1 cellular context compared by ENCODE assay signal in the genomic region with DNA sequence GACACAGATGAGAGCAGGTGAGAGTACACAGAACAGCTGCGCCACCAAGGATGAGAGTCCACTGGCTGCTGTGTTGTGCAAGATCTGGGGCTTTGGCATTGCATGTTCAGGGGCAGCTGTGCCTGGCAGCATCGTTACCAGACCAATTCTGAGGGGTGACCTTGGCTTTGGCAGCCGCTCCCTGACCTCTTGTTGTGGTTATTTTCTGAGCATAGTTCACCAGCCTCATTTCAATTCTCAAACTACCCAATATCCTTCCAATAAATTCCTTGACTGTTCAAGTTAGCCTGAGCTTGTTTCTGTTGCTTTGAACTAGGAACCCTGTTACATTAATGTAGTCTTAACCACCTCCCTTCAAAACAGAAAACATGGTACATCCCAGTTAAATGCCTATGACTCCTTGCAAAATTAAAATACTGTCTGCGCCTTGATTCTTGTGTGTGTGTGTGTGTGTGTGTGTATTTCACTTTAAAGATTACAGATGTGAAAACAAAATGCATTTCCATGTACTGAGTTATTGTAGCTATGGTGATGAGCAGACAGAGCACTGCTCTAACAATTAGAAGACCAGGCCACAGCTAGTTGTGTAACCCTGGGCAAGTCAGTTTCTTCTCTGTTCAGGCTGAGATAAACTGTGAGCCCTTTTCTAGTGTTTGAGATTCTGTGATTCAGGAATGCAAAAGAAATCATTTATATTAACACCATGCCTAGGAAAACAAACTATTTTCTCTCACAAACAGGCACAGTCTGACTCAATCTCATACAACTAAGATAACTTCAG.
A peak's percentile ranks its signal among the peaks of the same experiment; 100 is the strongest.
TF ChIP-seq lines count a peak whose summit lies in the region.

No MANE protein-coding gene starts in this region.

TF ChIP-seq in HepG2, 621 proteins besides CTCF, POLR2A, EP300 and RAD21 (continued from another document):
- TF ChIP-seq, protein P1, sequence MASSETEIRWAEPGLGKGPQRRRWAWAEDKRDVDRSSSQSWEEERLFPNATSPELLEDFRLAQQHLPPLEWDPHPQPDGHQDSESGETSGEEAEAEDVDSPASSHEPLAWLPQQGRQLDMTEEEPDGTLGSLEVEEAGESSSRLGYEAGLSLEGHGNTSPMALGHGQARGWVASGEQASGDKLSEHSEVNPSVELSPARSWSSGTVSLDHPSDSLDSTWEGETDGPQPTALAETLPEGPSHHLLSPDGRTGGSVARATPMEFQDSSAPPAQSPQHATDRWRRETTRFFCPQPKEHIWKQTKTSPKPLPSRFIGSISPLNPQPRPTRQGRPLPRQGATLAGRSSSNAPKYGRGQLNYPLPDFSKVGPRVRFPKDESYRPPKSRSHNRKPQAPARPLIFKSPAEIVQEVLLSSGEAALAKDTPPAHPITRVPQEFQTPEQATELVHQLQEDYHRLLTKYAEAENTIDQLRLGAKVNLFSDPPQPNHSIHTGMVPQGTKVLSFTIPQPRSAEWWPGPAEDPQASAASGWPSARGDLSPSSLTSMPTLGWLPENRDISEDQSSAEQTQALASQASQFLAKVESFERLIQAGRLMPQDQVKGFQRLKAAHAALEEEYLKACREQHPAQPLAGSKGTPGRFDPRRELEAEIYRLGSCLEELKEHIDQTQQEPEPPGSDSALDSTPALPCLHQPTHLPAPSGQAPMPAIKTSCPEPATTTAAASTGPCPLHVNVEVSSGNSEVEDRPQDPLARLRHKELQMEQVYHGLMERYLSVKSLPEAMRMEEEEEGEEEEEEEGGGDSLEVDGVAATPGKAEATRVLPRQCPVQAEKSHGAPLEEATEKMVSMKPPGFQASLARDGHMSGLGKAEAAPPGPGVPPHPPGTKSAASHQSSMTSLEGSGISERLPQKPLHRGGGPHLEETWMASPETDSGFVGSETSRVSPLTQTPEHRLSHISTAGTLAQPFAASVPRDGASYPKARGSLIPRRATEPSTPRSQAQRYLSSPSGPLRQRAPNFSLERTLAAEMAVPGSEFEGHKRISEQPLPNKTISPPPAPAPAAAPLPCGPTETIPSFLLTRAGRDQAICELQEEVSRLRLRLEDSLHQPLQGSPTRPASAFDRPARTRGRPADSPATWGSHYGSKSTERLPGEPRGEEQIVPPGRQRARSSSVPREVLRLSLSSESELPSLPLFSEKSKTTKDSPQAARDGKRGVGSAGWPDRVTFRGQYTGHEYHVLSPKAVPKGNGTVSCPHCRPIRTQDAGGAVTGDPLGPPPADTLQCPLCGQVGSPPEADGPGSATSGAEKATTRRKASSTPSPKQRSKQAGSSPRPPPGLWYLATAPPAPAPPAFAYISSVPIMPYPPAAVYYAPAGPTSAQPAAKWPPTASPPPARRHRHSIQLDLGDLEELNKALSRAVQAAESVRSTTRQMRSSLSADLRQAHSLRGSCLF (CRISPR knock-in tag; IDR thresholded peaks at IDR 0.05; ENCODE audit: borderline replicate concordance), result no peak
- TF ChIP-seq CEBPB (IDR thresholded peaks at IDR 0.05; ENCODE audit: borderline replicate concordance, low read depth, low read length) (peak; percentile 93), BHLHE40 (IDR thresholded peaks at IDR 0.05; ENCODE audit: low read length) (peak; percentile 52; the same call in 1 of the 2 replicates), HNF4G (IDR thresholded peaks at IDR 0.05; ENCODE audit: borderline replicate concordance, low read depth, low read length) (0 out of 2 replicates have a peak, but pooled peaks have one; percentile 28), HNF4G (CRISPR knock-in tag; IDR thresholded peaks at IDR 0.05; ENCODE audit: borderline replicate concordance, low read depth) (no peak), ZSCAN21 (CRISPR knock-in tag; IDR thresholded peaks at IDR 0.05; ENCODE audit: borderline replicate concordance) (no peak), BRCA1 (CRISPR knock-in tag; IDR thresholded peaks at IDR 0.05) (no peak), CEBPG (CRISPR knock-in tag; IDR thresholded peaks at IDR 0.05) (peak; percentile 50; the same call in 1 of the 2 replicates), YY1 (IDR thresholded peaks at IDR 0.05; ENCODE audit: insufficient read depth, insufficient replicate concordance, low read depth, low read length) (no peak), NFATC3 (CRISPR knock-in tag; IDR thresholded peaks at IDR 0.05) (no peak), HNF4A (CRISPR knock-in tag; IDR thresholded peaks at IDR 0.05) (peak; percentile 71), SRF (IDR thresholded peaks at IDR 0.05; ENCODE audit: low read depth, low read length) (no peak), STAT5B (CRISPR knock-in tag; IDR thresholded peaks at IDR 0.05) (no peak), FOXK2 (IDR thresholded peaks at IDR 0.05) (peak; percentile 43; the same call in 1 of the 2 replicates), NFE2L1 (CRISPR knock-in tag; IDR thresholded peaks at IDR 0.05; ENCODE audit: borderline replicate concordance) (no peak), ZFP37 (CRISPR knock-in tag; IDR thresholded peaks at IDR 0.05; ENCODE audit: borderline replicate concordance) (no peak), ZNF343 (CRISPR knock-in tag; IDR thresholded peaks at IDR 0.05) (no peak), PTBP1 (IDR thresholded peaks at IDR 0.05; ENCODE audit: low read depth, low read length, poor library complexity, severe bottlenecking) (no peak), SKI (IDR thresholded peaks at IDR 0.05; ENCODE audit: partially characterized antibody) (peak; percentile 57)
- TF ChIP-seq, protein P2, sequence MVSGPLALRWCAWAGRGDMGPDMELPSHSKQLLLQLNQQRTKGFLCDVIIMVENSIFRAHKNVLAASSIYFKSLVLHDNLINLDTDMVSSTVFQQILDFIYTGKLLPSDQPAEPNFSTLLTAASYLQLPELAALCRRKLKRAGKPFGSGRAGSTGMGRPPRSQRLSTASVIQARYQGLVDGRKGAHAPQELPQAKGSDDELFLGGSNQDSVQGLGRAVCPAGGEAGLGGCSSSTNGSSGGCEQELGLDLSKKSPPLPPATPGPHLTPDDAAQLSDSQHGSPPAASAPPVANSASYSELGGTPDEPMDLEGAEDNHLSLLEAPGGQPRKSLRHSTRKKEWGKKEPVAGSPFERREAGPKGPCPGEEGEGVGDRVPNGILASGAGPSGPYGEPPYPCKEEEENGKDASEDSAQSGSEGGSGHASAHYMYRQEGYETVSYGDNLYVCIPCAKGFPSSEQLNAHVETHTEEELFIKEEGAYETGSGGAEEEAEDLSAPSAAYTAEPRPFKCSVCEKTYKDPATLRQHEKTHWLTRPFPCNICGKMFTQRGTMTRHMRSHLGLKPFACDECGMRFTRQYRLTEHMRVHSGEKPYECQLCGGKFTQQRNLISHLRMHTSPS (CRISPR knock-in tag; IDR thresholded peaks at IDR 0.05; ENCODE audit: low read depth), result peak; percentile 60; the same call in 1 of the 2 replicates
- TF ChIP-seq, protein P3, sequence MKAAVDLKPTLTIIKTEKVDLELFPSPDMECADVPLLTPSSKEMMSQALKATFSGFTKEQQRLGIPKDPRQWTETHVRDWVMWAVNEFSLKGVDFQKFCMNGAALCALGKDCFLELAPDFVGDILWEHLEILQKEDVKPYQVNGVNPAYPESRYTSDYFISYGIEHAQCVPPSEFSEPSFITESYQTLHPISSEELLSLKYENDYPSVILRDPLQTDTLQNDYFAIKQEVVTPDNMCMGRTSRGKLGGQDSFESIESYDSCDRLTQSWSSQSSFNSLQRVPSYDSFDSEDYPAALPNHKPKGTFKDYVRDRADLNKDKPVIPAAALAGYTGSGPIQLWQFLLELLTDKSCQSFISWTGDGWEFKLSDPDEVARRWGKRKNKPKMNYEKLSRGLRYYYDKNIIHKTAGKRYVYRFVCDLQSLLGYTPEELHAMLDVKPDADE (CRISPR knock-in tag; IDR thresholded peaks at IDR 0.05), result no peak
- TF ChIP-seq, protein P4, sequence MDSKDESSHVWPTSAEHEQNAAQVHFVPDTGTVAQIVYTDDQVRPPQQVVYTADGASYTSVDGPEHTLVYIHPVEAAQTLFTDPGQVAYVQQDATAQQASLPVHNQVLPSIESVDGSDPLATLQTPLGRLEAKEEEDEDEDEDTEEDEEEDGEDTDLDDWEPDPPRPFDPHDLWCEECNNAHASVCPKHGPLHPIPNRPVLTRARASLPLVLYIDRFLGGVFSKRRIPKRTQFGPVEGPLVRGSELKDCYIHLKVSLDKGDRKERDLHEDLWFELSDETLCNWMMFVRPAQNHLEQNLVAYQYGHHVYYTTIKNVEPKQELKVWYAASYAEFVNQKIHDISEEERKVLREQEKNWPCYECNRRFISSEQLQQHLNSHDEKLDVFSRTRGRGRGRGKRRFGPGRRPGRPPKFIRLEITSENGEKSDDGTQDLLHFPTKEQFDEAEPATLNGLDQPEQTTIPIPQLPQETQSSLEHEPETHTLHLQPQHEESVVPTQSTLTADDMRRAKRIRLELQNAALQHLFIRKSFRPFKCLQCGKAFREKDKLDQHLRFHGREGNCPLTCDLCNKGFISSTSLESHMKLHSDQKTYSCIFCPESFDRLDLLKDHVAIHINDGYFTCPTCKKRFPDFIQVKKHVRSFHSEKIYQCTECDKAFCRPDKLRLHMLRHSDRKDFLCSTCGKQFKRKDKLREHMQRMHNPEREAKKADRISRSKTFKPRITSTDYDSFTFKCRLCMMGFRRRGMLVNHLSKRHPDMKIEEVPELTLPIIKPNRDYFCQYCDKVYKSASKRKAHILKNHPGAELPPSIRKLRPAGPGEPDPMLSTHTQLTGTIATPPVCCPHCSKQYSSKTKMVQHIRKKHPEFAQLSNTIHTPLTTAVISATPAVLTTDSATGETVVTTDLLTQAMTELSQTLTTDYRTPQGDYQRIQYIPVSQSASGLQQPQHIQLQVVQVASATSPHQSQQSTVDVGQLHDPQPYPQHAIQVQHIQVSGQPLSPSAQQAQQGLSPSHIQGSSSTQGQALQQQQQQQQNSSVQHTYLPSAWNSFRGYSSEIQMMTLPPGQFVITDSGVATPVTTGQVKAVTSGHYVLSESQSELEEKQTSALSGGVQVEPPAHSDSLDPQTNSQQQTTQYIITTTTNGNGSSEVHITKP (CRISPR knock-in tag; IDR thresholded peaks at IDR 0.05; ENCODE audit: low read depth), result peak; percentile 66; the same call in 1 of the 2 replicates
